2 cellular contexts compared by ENCODE assay signal in genomic region chr20:32728435-32728834, GRCh38.
TF ChIP-seq lines count a peak whose summit lies in the region.

No MANE protein-coding gene starts in this region.

TF ChIP-seq in A549, 52 proteins besides CTCF, POLR2A, EP300 and RAD21:
- peak; percentile 47 to 49; a peak in 3 of 4 replicates for TF ChIP-seq CEBPB (IDR thresholded peaks at IDR 0.05)

TF ChIP-seq in H1, 55 proteins besides CTCF, POLR2A, EP300 and RAD21:
- 0 out of 2 replicates have a peak, but pooled peaks have one; percentile 28 for TF ChIP-seq CEBPB (IDR thresholded peaks at IDR 0.05; ENCODE audit: low read depth, low read length)
